In genomic region chr1:159922499-159923202, GRCh38 we compare ENCODE assay signal across 8 cellular contexts. TPM values are rescaled to one million over a fixed set of nuclear protein-coding genes. Genes with fewer than 3 reads are reported as not detected.
A peak's percentile ranks its signal among the peaks of the same experiment; 100 is the strongest.
DNase-seq lines count a peak whose midpoint lies in the region; ATAC-seq and TF ChIP-seq lines count a peak whose summit lies in the region.

No MANE protein-coding gene starts in this region.

- H3K27ac Mint-ChIP-seq in activated CD4-positive, alpha-beta T cell treated with anti-CD3 and anti-CD28 coated beads, Interleukin-2, amount 10 ng/mL, durations not matched to agents 24 days and 14 days = peak overlapping the region; percentile 98
- H3K27ac Mint-ChIP-seq in activated naive CD4-positive, alpha-beta T cell treated with anti-CD3 and anti-CD28 coated beads, Interleukin-2, amount 50 U/mL, for 24 hours = peak overlapping the region; percentile 98
- H3K27ac Mint-ChIP-seq in stimulated activated effector memory CD8-positive, alpha-beta T cell treated with anti-CD3 and anti-CD28 coated beads, Interleukin-12 subunit alpha, Interleukin-12 subunit beta, amount 100 ng/mL, for 72 hours = peak overlapping the region; percentile 100

- no peaks in the 10 kb centered on the region for H3K9me3 ChIP-seq in right cardiac atrium (ENCODE audit: control insufficient read depth, low read length)

- peak overlapping the region; percentile 92 for H3K4me3 Mint-ChIP-seq in activated CD4-positive, alpha-beta T cell treated with anti-CD3 and anti-CD28 coated beads, Interleukin-2, amount 10 ng/mL, durations not matched to agents 24 days and 14 days
- H3K4me3 Mint-ChIP-seq in activated naive CD4-positive, alpha-beta T cell treated with anti-CD3 and anti-CD28 coated beads, Interleukin-2, amount 50 U/mL, for 24 hours = peak overlapping the region; percentile 97
- H3K4me3 Mint-ChIP-seq in stimulated activated effector memory CD8-positive, alpha-beta T cell treated with anti-CD3 and anti-CD28 coated beads, Interleukin-12 subunit alpha, Interleukin-12 subunit beta, amount 100 ng/mL, for 72 hours = peak overlapping the region; percentile 97

- no peak for TF ChIP-seq CTCF in GM20000 (IDR thresholded peaks at IDR 0.05; ENCODE audit: extremely low read depth, missing control alignments)

- ATAC-seq in right cardiac atrium = peak; percentile 9 to 27
- ATAC-seq in stimulated activated effector memory CD8-positive, alpha-beta T cell treated with anti-CD3 and anti-CD28 coated beads, Interleukin-12 subunit alpha, Interleukin-12 subunit beta, amount 100 ng/mL, for 72 hours = no peak

- H3K4me1 ChIP-seq in right cardiac atrium (ENCODE audit: control insufficient read depth, insufficient read depth, low read length) = peaks cover 19% of the 10 kb centered on the region

- DNase-seq in activated CD4-positive, alpha-beta T cell treated with anti-CD3 and anti-CD28 coated beads, Interleukin-2, amount 10 ng/mL, durations not matched to agents 24 days and 14 days = no peak
- no peak for DNase-seq in activated CD4-positive, alpha-beta T cell treated with anti-CD3 and anti-CD28 coated beads for 48 hours
- DNase-seq in right cardiac atrium (peak; percentile 88 to 94 (median 90)), hippocampal formation (lab: John Stamatoyannopoulos, UW) (no peak), GM20000 (ENCODE audit: low spot score) (no peak), KG1 (lab: John Stamatoyannopoulos, UW) (no peak)
- DNase-seq in stimulated activated effector memory CD8-positive, alpha-beta T cell treated with anti-CD3 and anti-CD28 coated beads, Interleukin-12 subunit alpha, Interleukin-12 subunit beta, amount 100 ng/mL, for 72 hours (ENCODE audit: low spot score in 2 of 2) = no peak

- peaks cover 61% of the 10 kb centered on the region for H3K4me1 Mint-ChIP-seq in activated CD4-positive, alpha-beta T cell treated with anti-CD3 and anti-CD28 coated beads, Interleukin-2, amount 10 ng/mL, durations not matched to agents 24 days and 14 days
- H3K4me1 Mint-ChIP-seq in activated naive CD4-positive, alpha-beta T cell treated with anti-CD3 and anti-CD28 coated beads, Interleukin-2, amount 50 U/mL, for 24 hours = peaks cover 74% of the 10 kb centered on the region
- H3K4me1 Mint-ChIP-seq in stimulated activated effector memory CD8-positive, alpha-beta T cell treated with anti-CD3 and anti-CD28 coated beads, Interleukin-12 subunit alpha, Interleukin-12 subunit beta, amount 100 ng/mL, for 72 hours = peaks cover 86% of the 10 kb centered on the region

- WGBS in right cardiac atrium = 25% methylated on average over 8 of the region's 8 CpGs

- H3K9me3 Mint-ChIP-seq in activated CD4-positive, alpha-beta T cell treated with anti-CD3 and anti-CD28 coated beads, Interleukin-2, amount 10 ng/mL, durations not matched to agents 24 days and 14 days = no peaks in the 10 kb centered on the region
- no peaks in the 10 kb centered on the region for H3K9me3 Mint-ChIP-seq in activated naive CD4-positive, alpha-beta T cell treated with anti-CD3 and anti-CD28 coated beads, Interleukin-2, amount 50 U/mL, for 24 hours
- no peaks in the 10 kb centered on the region for H3K9me3 Mint-ChIP-seq in stimulated activated effector memory CD8-positive, alpha-beta T cell treated with anti-CD3 and anti-CD28 coated beads, Interleukin-12 subunit alpha, Interleukin-12 subunit beta, amount 100 ng/mL, for 72 hours

- H3K27ac ChIP-seq in right cardiac atrium (ENCODE audit: low read length) = peak overlapping the region; percentile 94

- peak overlapping the region; percentile 52 for H3K4me3 ChIP-seq in right cardiac atrium (ENCODE audit: low read length)

- no peaks in the 10 kb centered on the region for H3K27me3 Mint-ChIP-seq in activated CD4-positive, alpha-beta T cell treated with anti-CD3 and anti-CD28 coated beads, Interleukin-2, amount 10 ng/mL, durations not matched to agents 24 days and 14 days
- H3K27me3 Mint-ChIP-seq in activated naive CD4-positive, alpha-beta T cell treated with anti-CD3 and anti-CD28 coated beads, Interleukin-2, amount 50 U/mL, for 24 hours = no peaks in the 10 kb centered on the region

- H3K36me3 Mint-ChIP-seq in activated CD4-positive, alpha-beta T cell treated with anti-CD3 and anti-CD28 coated beads, Interleukin-2, amount 10 ng/mL, durations not matched to agents 24 days and 14 days (ENCODE audit: low read depth) = peaks cover 52% of the 10 kb centered on the region
- H3K36me3 Mint-ChIP-seq in activated naive CD4-positive, alpha-beta T cell treated with anti-CD3 and anti-CD28 coated beads, Interleukin-2, amount 50 U/mL, for 24 hours = peaks cover 13% of the 10 kb centered on the region
- peaks cover 87% of the 10 kb centered on the region for H3K36me3 Mint-ChIP-seq in stimulated activated effector memory CD8-positive, alpha-beta T cell treated with anti-CD3 and anti-CD28 coated beads, Interleukin-12 subunit alpha, Interleukin-12 subunit beta, amount 100 ng/mL, for 72 hours

- intact Hi-C loops in activated CD4-positive, alpha-beta T cell treated with anti-CD3 and anti-CD28 coated beads, Interleukin-2, amount 10 ng/mL, durations not matched to agents 24 days and 14 days (cut with micrococcal nuclease) = loop anchor here (1.0 to 10.0 kb wide), 5 partner anchors 142 to 908 kb away; partner anchors contain the start of genes AIM2, DCAF8 and DUSP23
- intact Hi-C loops in right cardiac atrium (cut with DNase I) = loop anchor here in 1 of 4 donors (10.0 kb wide), 1 partner anchor 68 kb away; no protein-coding TSS in a partner anchor

- no peaks in the 10 kb centered on the region for H3K27me3 ChIP-seq in right cardiac atrium (ENCODE audit: control insufficient read depth, insufficient read depth)

RNA-seq across cellular contexts. Expression of gene TAGLN2, which starts 2.7 kb away (rescaled TPM):
- 488 and 517 TPM in 2 replicates for total RNA-seq in activated CD4-positive, alpha-beta T cell treated with anti-CD3 and anti-CD28 coated beads, Interleukin-2, amount 10 ng/mL, durations not matched to agents 24 days and 14 days
- total RNA-seq in right cardiac atrium = 100 to 1,000 TPM; 117 to 253 (median 162) TPM
- polyA plus RNA-seq in right cardiac atrium = 186 TPM

RNA-seq across cellular contexts. Expression of gene CFAP45, which starts 22.7 kb away (rescaled TPM):
- total RNA-seq in activated CD4-positive, alpha-beta T cell treated with anti-CD3 and anti-CD28 coated beads, Interleukin-2, amount 10 ng/mL, durations not matched to agents 24 days and 14 days = 1.5 TPM in 2 replicates
- 1 to 10 TPM; 3.4 to 5.6 (median 3.9) TPM for total RNA-seq in right cardiac atrium
- 9.4 TPM for polyA plus RNA-seq in right cardiac atrium

RNA-seq across cellular contexts. Expression of gene IGSF9, which starts 22.8 kb away (rescaled TPM):
- not detected in 2 replicates for total RNA-seq in activated CD4-positive, alpha-beta T cell treated with anti-CD3 and anti-CD28 coated beads, Interleukin-2, amount 10 ng/mL, durations not matched to agents 24 days and 14 days
- total RNA-seq in right cardiac atrium = 1 to 10 TPM in 3 of 4 donors, under 1 TPM in 1; 0.17 to 2.7 (median 2.3) TPM
- polyA plus RNA-seq in right cardiac atrium = 1.3 TPM

RNA-seq across cellular contexts. Expression of gene SLAMF9, which starts 31.4 kb away (rescaled TPM):
- total RNA-seq in activated CD4-positive, alpha-beta T cell treated with anti-CD3 and anti-CD28 coated beads, Interleukin-2, amount 10 ng/mL, durations not matched to agents 24 days and 14 days = not detected in 2 replicates
- not detected for total RNA-seq in right cardiac atrium
- polyA plus RNA-seq in right cardiac atrium = not detected

Comparison
In these comparisons a context has a peak if more than half of its experiments do, and no peak if none do; other contexts are left out.
1. DNase-seq: peak in right cardiac atrium (3 of 3); none in activated CD4-positive, alpha-beta T cell treated with anti-CD3 and anti-CD28 coated beads, Interleukin-2, amount 10 ng/mL, durations not matched to agents 24 days and 14 days (single experiment), activated CD4-positive, alpha-beta T cell treated with anti-CD3 and anti-CD28 coated beads for 48 hours (single experiment), stimulated activated effector memory CD8-positive, alpha-beta T cell treated with anti-CD3 and anti-CD28 coated beads, Interleukin-12 subunit alpha, Interleukin-12 subunit beta, amount 100 ng/mL, for 72 hours (0 of 2), hippocampal formation (0 of 2), GM20000 (single experiment) and KG1 (single experiment).
2. Peak in every context shown above with its lines, with median percentiles within 50 percentile points of each other: H3K27ac Mint-ChIP-seq and H3K4me3 Mint-ChIP-seq.